In genomic region chr22:29394931-29395581, GRCh38 we compare ENCODE assay signal across 8 cellular contexts. TPM values are rescaled to one million over a fixed set of nuclear protein-coding genes. Genes with fewer than 3 reads are reported as not detected.
DNase-seq lines count a peak whose midpoint lies in the region; ATAC-seq and TF ChIP-seq lines count a peak whose summit lies in the region.

No MANE protein-coding gene starts in this region.

- no peak overlapping the region for H3K27ac ChIP-seq in C4-2B

- no peak for ATAC-seq in GM21717 (IDR thresholded peaks at IDR 0.05; ENCODE audit: unreplicated experiment)

- H3K27me3 ChIP-seq in kidney epithelial cell (ENCODE audit: control insufficient read depth, insufficient read depth, low read length) = peaks cover 3% of the 10 kb centered on the region

- H3K4me3 ChIP-seq in WI38 (ENCODE audit: low read depth, low read length) = no peak overlapping the region
- H3K4me3 ChIP-seq in kidney epithelial cell (ENCODE audit: low read depth, low read length) = no peak overlapping the region

- TF ChIP-seq CTCF in C4-2B (conservative IDR thresholded peaks at IDR 0.05) (peak; percentile 94), WI38 (IDR thresholded peaks at IDR 0.05; ENCODE audit: low read depth, low read length) (peak; percentile 74), kidney epithelial cell (IDR thresholded peaks at IDR 0.05; ENCODE audit: insufficient read depth, low read length, poor library complexity, severe bottlenecking) (peak; percentile 85)

- no peaks in the 10 kb centered on the region for H3K36me3 ChIP-seq in kidney epithelial cell (ENCODE audit: control insufficient read depth, insufficient read depth, low read length)

- DNase-seq in HCEC 1CT (peak; percentile 68), NCI-H2196 treated with DMSO at 0.1 percent for 48 hours (lab: John Stamatoyannopoulos, UW; ENCODE audit: unreplicated experiment) (peak; percentile 20), kidney epithelial cell (ENCODE audit: low read depth) (no peak)
- peak; percentile 56 for DNase-seq in central memory CD4-positive, alpha-beta T cell
- DNase-seq in stimulated activated CD4-positive, alpha-beta T cell treated with anti-CD3 and anti-CD28 coated beads, Interleukin-2, amount 100 ng/mL, for 24 hours = peak; percentile 71 to 72

RNA-seq across cellular contexts. Expression of gene AP1B1, which starts 6.7 kb away (rescaled TPM):
- 65.2 and 71.6 TPM in 2 replicates for total RNA-seq in kidney epithelial cell

RNA-seq across cellular contexts. Expression of gene RFPL1, which starts 43.3 kb away (rescaled TPM):
- not detected in 2 replicates for total RNA-seq in kidney epithelial cell
